ENCODE assay signal across 8 cellular contexts in genomic region chr22:26172389-26172990, GRCh38. TPM values are rescaled to one million over a fixed set of nuclear protein-coding genes. Genes with fewer than 3 reads are reported as not detected.
DNase-seq lines count a peak whose midpoint lies in the region; ATAC-seq, FAIRE-seq and TF ChIP-seq lines count a peak whose summit lies in the region.

No MANE protein-coding gene starts in this region.

- BruUV-seq in OCI-LY7 (replicated peaks; lab: Mats Ljungman, UMichigan): no TSS peak

- FAIRE-seq in HTR-8/SVneo (lab: Jason Lieb, UNC): no peak

- no peak for ATAC-seq in HG03139 (IDR thresholded peaks at IDR 0.05; ENCODE audit: unreplicated experiment)
- ATAC-seq in stimulated activated memory B cell treated with anti-CD40 and anti-IgM and Interleukin-4, amounts not matched to agents 10 μg/mL and 1 μg/mL and 100 μg/mL, for 72 hours: no peak

- TF ChIP-seq CTCF in OCI-LY7 (conservative IDR thresholded peaks at IDR 0.05; ENCODE audit: low read length): peak; percentile 92
- peak; percentile 62 for TF ChIP-seq CTCF in choroid plexus epithelial cell (conservative IDR thresholded peaks at IDR 0.05; ENCODE audit: low read depth, low read length)
- TF ChIP-seq CTCF in mesothelial cell of epicardium (IDR thresholded peaks at IDR 0.05; ENCODE audit: unreplicated experiment): peak; percentile 69

- H3K4me1 ChIP-seq in OCI-LY7 (ENCODE audit: insufficient read depth, low read length, poor library complexity, severe bottlenecking): no peaks in the 10 kb centered on the region

- H3K9me3 ChIP-seq in OCI-LY7 (ENCODE audit: low read length): no peaks in the 10 kb centered on the region

- peaks cover 6% of the 10 kb centered on the region for H3K4me1 Mint-ChIP-seq in mesothelial cell of epicardium
- peaks cover 16% of the 10 kb centered on the region for H3K4me1 Mint-ChIP-seq in stimulated activated memory B cell treated with anti-CD40 and anti-IgM and Interleukin-4, amounts not matched to agents 10 μg/mL and 1 μg/mL and 100 μg/mL, for 72 hours

- H3K4me2 ChIP-seq in OCI-LY7 (ENCODE audit: low read length): no peak overlapping the region

- H3K36me3 ChIP-seq in OCI-LY7 (ENCODE audit: insufficient read depth, low read length): no peaks in the 10 kb centered on the region

- no peaks in the 10 kb centered on the region for H3K79me2 ChIP-seq in OCI-LY7 (ENCODE audit: insufficient read depth, low read depth, low read length)

- POLR2A ChIA-PET in OCI-LY7 (lab: Charles Lee): no interaction called here

- no peaks in the 10 kb centered on the region for H3K9me3 Mint-ChIP-seq in mesothelial cell of epicardium
- no peaks in the 10 kb centered on the region for H3K9me3 Mint-ChIP-seq in stimulated activated memory B cell treated with anti-CD40 and anti-IgM and Interleukin-4, amounts not matched to agents 10 μg/mL and 1 μg/mL and 100 μg/mL, for 72 hours

- no peak overlapping the region for H2AFZ ChIP-seq in OCI-LY7 (ENCODE audit: low read length)

- no peak overlapping the region for H3K4me3 Mint-ChIP-seq in mesothelial cell of epicardium
- H3K4me3 Mint-ChIP-seq in stimulated activated memory B cell treated with anti-CD40 and anti-IgM and Interleukin-4, amounts not matched to agents 10 μg/mL and 1 μg/mL and 100 μg/mL, for 72 hours: no peak overlapping the region

- H3K4me3 ChIP-seq in OCI-LY7 (ENCODE audit: low read depth, low read length, poor library complexity, severe bottlenecking) (no peak overlapping the region), choroid plexus epithelial cell (ENCODE audit: low read depth, low read length) (no peak overlapping the region)

- H3K27me3 Mint-ChIP-seq in mesothelial cell of epicardium (ENCODE audit: low read depth): peaks cover 88% of the 10 kb centered on the region
- H3K27me3 Mint-ChIP-seq in stimulated activated memory B cell treated with anti-CD40 and anti-IgM and Interleukin-4, amounts not matched to agents 10 μg/mL and 1 μg/mL and 100 μg/mL, for 72 hours: peaks cover 60% of the 10 kb centered on the region

- no peak overlapping the region for H3K27ac Mint-ChIP-seq in mesothelial cell of epicardium
- H3K27ac Mint-ChIP-seq in stimulated activated memory B cell treated with anti-CD40 and anti-IgM and Interleukin-4, amounts not matched to agents 10 μg/mL and 1 μg/mL and 100 μg/mL, for 72 hours: no peak overlapping the region

- intact Hi-C loops in OCI-LY7 (cut with micrococcal nuclease; ENCODE audit: unreplicated experiment): no loop called here

- H3K9me2 ChIP-seq in OCI-LY7 (ENCODE audit: insufficient read depth, low read length): no peaks in the 10 kb centered on the region

- H3K27ac ChIP-seq in OCI-LY7 (ENCODE audit: low read depth, low read length, poor library complexity, severe bottlenecking): no peak overlapping the region

- CTCF ChIA-PET in OCI-LY7 (lab: Charles Lee; ENCODE audit: unreplicated experiment): interaction anchor here (0.6 kb wide), 1 partner anchor 54 kb away, joined by 3 read pairs; no protein-coding TSS in a partner anchor

- H3K36me3 Mint-ChIP-seq in mesothelial cell of epicardium: no peaks in the 10 kb centered on the region
- no peaks in the 10 kb centered on the region for H3K36me3 Mint-ChIP-seq in stimulated activated memory B cell treated with anti-CD40 and anti-IgM and Interleukin-4, amounts not matched to agents 10 μg/mL and 1 μg/mL and 100 μg/mL, for 72 hours

- no peaks in the 10 kb centered on the region for H4K20me1 ChIP-seq in OCI-LY7 (ENCODE audit: insufficient read depth, low read length)

- peak; percentile 46 for DNase-seq in DMS53 (lab: John Stamatoyannopoulos, UW)
- DNase-seq in DMS53 treated with DMSO at 0.1 percent for 48 hours (lab: John Stamatoyannopoulos, UW; ENCODE audit: unreplicated experiment): no peak
- peak; percentile 6 for DNase-seq in HTR-8/SVneo (ENCODE audit: insufficient read length, low spot score)
- DNase-seq in OCI-LY7 (ENCODE audit: low spot score): peak; percentile 45
- DNase-seq in choroid plexus epithelial cell (ENCODE audit: low read depth): peak; percentile 27
- DNase-seq in mesothelial cell of epicardium (ENCODE audit: low spot score in 2 of 2, unreplicated experiment in 2 of 2): no peak

RNA-seq across cellular contexts. Expression of gene SEZ6L, which starts 3.2 kb away (rescaled TPM):
- not detected in 2 replicates for total RNA-seq in OCI-LY7 (2014; rRNA removed; shearing (Covaris generic))
- total RNA-seq in OCI-LY7 (2022) (not detected in 2 replicates), mesothelial cell of epicardium (0.07 to 0.18 TPM (median 0.16 TPM) in 3 replicates)

Comparison
In these comparisons a context has a peak if more than half of its experiments do, and no peak if none do; other contexts are left out.
1. DNase-seq: peak in DMS53 (single experiment), HTR-8/SVneo (single experiment), OCI-LY7 (single experiment) and choroid plexus epithelial cell (single experiment); none in DMS53 treated with DMSO at 0.1 percent for 48 hours (single experiment) and mesothelial cell of epicardium (0 of 2).
2. Peak in every context shown above with its lines, with median percentiles within 50 percentile points of each other: CTCF ChIP-seq.